In the genomic region with DNA sequence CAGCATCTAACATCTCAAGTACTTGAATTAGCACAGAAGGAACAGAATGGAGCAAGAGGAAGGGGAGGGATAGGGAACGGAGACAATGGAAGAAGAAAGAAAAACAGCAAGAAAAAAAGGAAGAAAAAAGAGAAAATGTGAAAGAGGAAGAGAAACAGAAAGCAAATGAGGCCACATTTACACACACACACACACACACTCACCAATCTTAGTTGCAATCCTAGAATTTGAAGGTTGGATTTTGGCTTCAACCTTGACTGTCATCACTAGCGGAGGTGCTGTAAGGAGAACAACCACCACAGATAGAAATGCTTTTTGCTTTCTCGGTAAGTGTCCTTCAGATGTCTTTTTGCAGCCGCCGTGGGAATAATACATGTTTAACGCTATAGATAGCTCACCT, we compare ENCODE assay signal across 20 cellular contexts.
"Had no signal": no experiment of that assay in that cellular context is flagged by ENCODE, and none has a peak within 500 bp of the region (broad histone marks: within the 10 kb centered on the region; RNA-seq: fewer than 3 reads in every experiment).

No MANE protein-coding gene starts in this region.

- H3K4me3 Mint-ChIP-seq: activated B cell treated with CpG ODN at 0.5 μM for 24 hours; activated CD8-positive, alpha-beta T cell treated with anti-CD3 and anti-CD28 coated beads for 36 hours; activated naive CD8-positive, alpha-beta T cell treated with anti-CD3 and anti-CD28 coated beads, Interleukin-2, amount 10 ng/mL, durations not matched to agents 7 days and 5 days; dendritic cell treated with granulocyte-macrophage colony-stimulating factor and Interleukin-4, amounts not matched to agents 40 ng/mL and 50 ng/mL, for 4 days; stimulated activated naive CD8-positive, alpha-beta T cell treated with anti-CD3 and anti-CD28 coated beads, Interleukin-15, Interleukin-2, amounts not matched to agents 100 ng/mL and 50 ng/mL, for 24 hours had no signal

- H3K4me1 Mint-ChIP-seq: activated B cell treated with CpG ODN at 0.5 μM for 24 hours; activated naive CD8-positive, alpha-beta T cell treated with anti-CD3 and anti-CD28 coated beads, Interleukin-2, amount 10 ng/mL, durations not matched to agents 7 days and 5 days; naive B cell had no signal

- FAIRE-seq: endothelial cell of umbilical vein had no signal

- ATAC-seq: activated CD8-positive, alpha-beta T cell treated with anti-CD3 and anti-CD28 coated beads for 36 hours; heart right ventricle; left ventricle myocardium superior; psoas muscle; right cardiac atrium had no signal

- DNase-seq: activated B cell treated with CpG ODN at 0.5 μM for 24 hours; activated CD4-positive, alpha-beta T cell treated with anti-CD3 and anti-CD28 coated beads for 48 hours; activated CD8-positive, alpha-beta T cell treated with anti-CD3 and anti-CD28 coated beads for 36 hours; activated naive CD4-positive, alpha-beta T cell treated with Interleukin-2 at 50 U/mL for 16 hours; activated naive CD8-positive, alpha-beta T cell treated with anti-CD3 and anti-CD28 coated beads, Interleukin-2, amount 10 ng/mL, durations not matched to agents 7 days and 5 days; activated T-cell treated with anti-CD3 and anti-CD28 coated beads, Interleukin-2, amount 50 U/mL, for 1 hour; amygdala; effector memory CD4-positive, alpha-beta T cell; heart right ventricle; left ventricle myocardium superior; naive B cell; ovary; psoas muscle; right cardiac atrium; stimulated activated CD4-positive, alpha-beta T cell treated with anti-CD3 and anti-CD28 coated beads, Interleukin-2, amount 100 ng/mL, for 24 hours; transverse colon had no signal

- H3K36me3 Mint-ChIP-seq: activated naive CD8-positive, alpha-beta T cell treated with anti-CD3 and anti-CD28 coated beads, Interleukin-2, amount 10 ng/mL, durations not matched to agents 7 days and 5 days; naive B cell had no signal

- H3K9me3 Mint-ChIP-seq: activated B cell treated with CpG ODN at 0.5 μM for 24 hours; activated CD8-positive, alpha-beta T cell treated with anti-CD3 and anti-CD28 coated beads for 36 hours; activated naive CD8-positive, alpha-beta T cell treated with anti-CD3 and anti-CD28 coated beads, Interleukin-2, amount 10 ng/mL, durations not matched to agents 7 days and 5 days; activated T-helper 2 cell treated with anti-CD3 and anti-CD28 coated beads, Interferon-gamma antibody, Interleukin-2, Interleukin-4, amounts not matched to agents 10 μg/mL and 5 μg/mL and 100 μg/mL, durations not matched to agents 14 hours and 24 hours and 36 hours; dendritic cell treated with granulocyte-macrophage colony-stimulating factor and Interleukin-4, amounts not matched to agents 40 ng/mL and 50 ng/mL, for 4 days; stimulated activated naive CD8-positive, alpha-beta T cell treated with anti-CD3 and anti-CD28 coated beads, Interleukin-15, Interleukin-2, amounts not matched to agents 100 ng/mL and 50 ng/mL, for 24 hours had no signal

- H3K27ac Mint-ChIP-seq: activated B cell treated with CpG ODN at 0.5 μM for 24 hours; activated CD8-positive, alpha-beta T cell treated with anti-CD3 and anti-CD28 coated beads for 36 hours; activated naive CD8-positive, alpha-beta T cell treated with anti-CD3 and anti-CD28 coated beads, Interleukin-2, amount 10 ng/mL, durations not matched to agents 7 days and 5 days; activated T-helper 2 cell treated with anti-CD3 and anti-CD28 coated beads, Interferon-gamma antibody, Interleukin-2, Interleukin-4, amounts not matched to agents 10 μg/mL and 5 μg/mL and 100 μg/mL, durations not matched to agents 14 hours and 24 hours and 36 hours; dendritic cell treated with granulocyte-macrophage colony-stimulating factor and Interleukin-4, amounts not matched to agents 40 ng/mL and 50 ng/mL, for 4 days; stimulated activated naive CD8-positive, alpha-beta T cell treated with anti-CD3 and anti-CD28 coated beads, Interleukin-15, Interleukin-2, amounts not matched to agents 100 ng/mL and 50 ng/mL, for 24 hours had no signal

- H3K27me3 Mint-ChIP-seq: activated B cell treated with CpG ODN at 0.5 μM for 24 hours; activated CD8-positive, alpha-beta T cell treated with anti-CD3 and anti-CD28 coated beads for 36 hours; activated naive CD8-positive, alpha-beta T cell treated with anti-CD3 and anti-CD28 coated beads, Interleukin-2, amount 10 ng/mL, durations not matched to agents 7 days and 5 days; dendritic cell treated with granulocyte-macrophage colony-stimulating factor and Interleukin-4, amounts not matched to agents 40 ng/mL and 50 ng/mL, for 4 days; naive B cell; stimulated activated naive CD8-positive, alpha-beta T cell treated with anti-CD3 and anti-CD28 coated beads, Interleukin-15, Interleukin-2, amounts not matched to agents 100 ng/mL and 50 ng/mL, for 24 hours had no signal
